Comparison of ENCODE assay signal across 13 cellular contexts in genomic region chr5:133970325-133970671, GRCh38. TPM values are rescaled to one million over a fixed set of nuclear protein-coding genes. Genes with fewer than 3 reads are reported as not detected.
A peak's percentile ranks its signal among the peaks of the same experiment; 100 is the strongest.
DNase-seq lines count a peak whose midpoint lies in the region; ATAC-seq lines count a peak whose summit lies in the region.
"Had no signal": no experiment of that assay in that cellular context is flagged by ENCODE, and none has a peak within 500 bp of the region (broad histone marks: within the 10 kb centered on the region; RNA-seq: fewer than 3 reads in every experiment).

No MANE protein-coding gene starts in this region.

- no peak overlapping the region for H3K9ac ChIP-seq in SK-N-MC (ENCODE audit: insufficient read length)

- no peak for ATAC-seq in stimulated activated naive CD8-positive, alpha-beta T cell treated with anti-CD3 and anti-CD28 coated beads, Interleukin-15, amount 100 ng/mL, for 72 hours
- no peak for ATAC-seq in GM18498 (IDR thresholded peaks at IDR 0.05; ENCODE audit: unreplicated experiment)

- H3K9me3 ChIP-seq in SK-N-MC (ENCODE audit: low read depth, low read length), result no peaks in the 10 kb centered on the region
- H3K9me3 ChIP-seq: SJCRH30 had no signal

- H3K27ac ChIP-seq in SK-N-MC, result peak overlapping the region; percentile 62; the same call in 1 of the 2 replicates
- peak overlapping the region; percentile 56 for H3K27ac ChIP-seq in epithelial cell of prostate
- H3K27ac ChIP-seq: SJCRH30 had no signal

- no peak for DNase-seq in activated naive CD4-positive, alpha-beta T cell treated with anti-CD3 and anti-CD28 coated beads for 36 hours
- no peak for DNase-seq in activated naive CD4-positive, alpha-beta T cell treated with Interleukin-2 at 50 U/mL for 16 hours
- DNase-seq in SK-N-MC (ENCODE audit: low read depth, low spot score), result no peak
- no peak for DNase-seq in epithelial cell of prostate (ENCODE audit: low read depth, low spot score)
- DNase-seq in stimulated activated naive CD8-positive, alpha-beta T cell treated with anti-CD3 and anti-CD28 coated beads, Interleukin-15, amount 100 ng/mL, for 72 hours, result no peak
- no peak for DNase-seq in occipital lobe (lab: John Stamatoyannopoulos, UW)
- no peak for DNase-seq in SW480 (ENCODE audit: low spot score)
- DNase-seq: effector CD4-positive, alpha-beta T cell; NCI-H1694; NCI-H82; SJCRH30; stimulated activated CD4-positive, alpha-beta T cell treated with anti-CD3 and anti-CD28 coated beads, Interleukin-12 subunit alpha, Interleukin-12 subunit beta, amount 100 ng/mL, for 4 hours had no signal

- H3K4me1 Mint-ChIP-seq in activated naive CD4-positive, alpha-beta T cell treated with anti-CD3 and anti-CD28 coated beads for 36 hours (ENCODE audit: low read depth), result peaks cover 33% of the 10 kb centered on the region
- H3K4me1 Mint-ChIP-seq in stimulated activated naive CD8-positive, alpha-beta T cell treated with anti-CD3 and anti-CD28 coated beads, Interleukin-15, amount 100 ng/mL, for 72 hours, result peaks cover 47% of the 10 kb centered on the region

- no peak overlapping the region for H3K4me3 ChIP-seq in SK-N-MC
- H3K4me3 ChIP-seq: SJCRH30 had no signal

- peak overlapping the region; percentile 93 for H3K27ac Mint-ChIP-seq in activated naive CD4-positive, alpha-beta T cell treated with anti-CD3 and anti-CD28 coated beads for 36 hours
- H3K27ac Mint-ChIP-seq in stimulated activated naive CD8-positive, alpha-beta T cell treated with anti-CD3 and anti-CD28 coated beads, Interleukin-15, amount 100 ng/mL, for 72 hours, result peak overlapping the region; percentile 86 to 94

- no peaks in the 10 kb centered on the region for H3K9me3 Mint-ChIP-seq in activated naive CD4-positive, alpha-beta T cell treated with anti-CD3 and anti-CD28 coated beads for 36 hours
- H3K9me3 Mint-ChIP-seq in stimulated activated naive CD8-positive, alpha-beta T cell treated with anti-CD3 and anti-CD28 coated beads, Interleukin-15, amount 100 ng/mL, for 72 hours, result no peaks in the 10 kb centered on the region

- peaks cover 19% of the 10 kb centered on the region for H3K36me3 Mint-ChIP-seq in activated naive CD4-positive, alpha-beta T cell treated with anti-CD3 and anti-CD28 coated beads for 36 hours (ENCODE audit: low read depth)

- CTCF ChIA-PET in activated naive CD4-positive, alpha-beta T cell treated with anti-CD3 and anti-CD28 coated beads for 36 hours (lab: Charles Lee), result interaction anchor here (1.2 to 1.4 kb wide), 2 partner anchors 8 kb away, joined by 4 to 5 read pairs; no protein-coding TSS in a partner anchor

- no peaks in the 10 kb centered on the region for H3K27me3 Mint-ChIP-seq in activated naive CD4-positive, alpha-beta T cell treated with anti-CD3 and anti-CD28 coated beads for 36 hours (ENCODE audit: low read depth)
- no peaks in the 10 kb centered on the region for H3K27me3 Mint-ChIP-seq in stimulated activated naive CD8-positive, alpha-beta T cell treated with anti-CD3 and anti-CD28 coated beads, Interleukin-15, amount 100 ng/mL, for 72 hours

- H3K4me3 Mint-ChIP-seq in activated naive CD4-positive, alpha-beta T cell treated with anti-CD3 and anti-CD28 coated beads for 36 hours, result peak overlapping the region; percentile 96
- H3K4me3 Mint-ChIP-seq in stimulated activated naive CD8-positive, alpha-beta T cell treated with anti-CD3 and anti-CD28 coated beads, Interleukin-15, amount 100 ng/mL, for 72 hours, result peak overlapping the region in 1 of 2 donors; percentile 96

- peaks cover 34% of the 10 kb centered on the region for H3K36me3 ChIP-seq in SK-N-MC (ENCODE audit: insufficient read depth, low read length)

- intact Hi-C loops in activated naive CD4-positive, alpha-beta T cell treated with anti-CD3 and anti-CD28 coated beads for 36 hours (cut with micrococcal nuclease), result no loop called here

RNA-seq across cellular contexts. Expression of gene C5orf15, which starts 1.9 kb away (rescaled TPM):
- total RNA-seq in activated naive CD4-positive, alpha-beta T cell treated with anti-CD3 and anti-CD28 coated beads for 36 hours, result 10 to 100 TPM; 18.1 to 18.6 TPM
- total RNA-seq in occipital lobe, result 56.3 TPM

RNA-seq across cellular contexts. Expression of gene VDAC1, which starts 34.5 kb away (rescaled TPM):
- 100 to 1,000 TPM; 485 to 513 TPM for total RNA-seq in activated naive CD4-positive, alpha-beta T cell treated with anti-CD3 and anti-CD28 coated beads for 36 hours
- total RNA-seq in occipital lobe, result 209 TPM
